8 cellular contexts compared by ENCODE assay signal in genomic region chr1:68828013-68828412, GRCh38.
"Had no signal": no experiment of that assay in that cellular context is flagged by ENCODE, and none has a peak within 500 bp of the region (broad histone marks: within the 10 kb centered on the region; RNA-seq: fewer than 3 reads in every experiment).

No MANE protein-coding gene starts in this region.

- FAIRE-seq: G401.6, GM12878, GM12891, GM12892, GM18507, GM19239 had no signal

- DNase-seq: GDM1, GF-D8 had no signal

- H3K4me3 ChIP-seq: GM12878 had no signal

- ATAC-seq: GM12878 had no signal
